8 cellular contexts compared by ENCODE assay signal in genomic region chr11:60130496-60130895, GRCh38. TPM values are rescaled to one million over a fixed set of nuclear protein-coding genes. Genes with fewer than 3 reads are reported as not detected.
DNase-seq lines count a peak whose midpoint lies in the region; ATAC-seq, FAIRE-seq and TF ChIP-seq lines count a peak whose summit lies in the region.

No MANE protein-coding gene starts in this region.

- ATAC-seq in HG02840 (IDR thresholded peaks at IDR 0.05; ENCODE audit: low FRiP score, unreplicated experiment) = no peak

- H3K4me3 Mint-ChIP-seq in chondrocyte (ENCODE audit: unreplicated experiment) = no peak overlapping the region

- no peak for DNase-seq in AG09309 (ENCODE audit: low read depth)
- DNase-seq in GM12891 (ENCODE audit: insufficient read length, low spot score) = no peak
- peak; percentile 89 to 91 for DNase-seq in NCI-H526 (lab: John Stamatoyannopoulos, UW)
- no peak for DNase-seq in chondrocyte (ENCODE audit: low spot score)
- peak; percentile 1 for DNase-seq in myocyte (ENCODE audit: low read depth)
- DNase-seq in stimulated activated CD4-positive, alpha-beta T cell treated with anti-CD3 and anti-CD28 coated beads, Interleukin-2, amount 100 ng/mL, for 24 hours = no peak
- DNase-seq in activated T-cell treated with anti-CD3 and anti-CD28 coated beads, Interleukin-2, amount 50 U/mL, for 48 hours = no peak

- no peak overlapping the region for H3K4me3 ChIP-seq in AG09309 (ENCODE audit: control insufficient read depth, low read depth, low read length)

- no peaks in the 10 kb centered on the region for H3K27me3 Mint-ChIP-seq in chondrocyte (ENCODE audit: low read depth)

- no peaks in the 10 kb centered on the region for H3K36me3 Mint-ChIP-seq in chondrocyte (ENCODE audit: low read depth)

- TF ChIP-seq POLR2A in GM12891 (IDR thresholded peaks at IDR 0.05; ENCODE audit: low read depth, low read length) = no peak

- H3K27ac Mint-ChIP-seq in chondrocyte (ENCODE audit: unreplicated experiment) = no peak overlapping the region

- peak; percentile 81 for FAIRE-seq in GM12891 (lab: Jason Lieb, UNC)

- no peaks in the 10 kb centered on the region for H3K4me1 Mint-ChIP-seq in chondrocyte (ENCODE audit: low read depth)

- TF ChIP-seq CTCF in AG09309 (IDR thresholded peaks at IDR 0.05; ENCODE audit: control insufficient read depth, insufficient read depth, low read depth, low read length, missing control alignments) = peak; percentile 5
- peak; percentile 62 for TF ChIP-seq CTCF in chondrocyte (IDR thresholded peaks at IDR 0.05)

- H3K9me3 Mint-ChIP-seq in chondrocyte (ENCODE audit: low read depth) = no peaks in the 10 kb centered on the region

TF ChIP-seq in GM12891, 5 proteins besides CTCF, POLR2A, EP300 and RAD21:
- no peak for TF ChIP-seq TAF1 (IDR thresholded peaks at IDR 0.05; ENCODE audit: low read depth, low read length)
- no peak for TF ChIP-seq POLR2AphosphoS5 (IDR thresholded peaks at IDR 0.05; ENCODE audit: low read depth, low read length)
- no peak for TF ChIP-seq PAX5 (IDR thresholded peaks at IDR 0.05; ENCODE audit: insufficient read depth, low read length, severe bottlenecking)
- TF ChIP-seq SPI1 (IDR thresholded peaks at IDR 0.05; ENCODE audit: low read depth, low read length) = no peak
- TF ChIP-seq POU2F2 (IDR thresholded peaks at IDR 0.05; ENCODE audit: low read depth, low read length) = no peak
TF ChIP-seq in GM12891: peak in this region for 0.

RNA-seq across cellular contexts. Expression of gene MS4A2, which starts 42.0 kb away (rescaled TPM):
- polyA plus RNA-seq in GM12891 (2012; ENCODE audit: low read depth, missing spikeins) = not detected
- total RNA-seq in chondrocyte (not detected in 3 replicates), myocyte (not detected in 2 replicates)
- not detected for polyA plus RNA-seq in myocyte (2012)

RNA-seq across cellular contexts. Expression of gene MS4A6A, which starts 52.4 kb away (rescaled TPM):
- polyA plus RNA-seq in GM12891 (2012; ENCODE audit: low read depth, missing spikeins) = 0.22 TPM
- total RNA-seq in chondrocyte (not detected in 3 replicates), myocyte (not detected in 2 replicates)
- polyA plus RNA-seq in myocyte (2012) = not detected

Comparison
In these comparisons a context has a peak if more than half of its experiments do, and no peak if none do; other contexts are left out.
1. DNase-seq: peak in NCI-H526 (2 of 2) and myocyte (single experiment); none in AG09309 (single experiment), GM12891 (single experiment), chondrocyte (single experiment), stimulated activated CD4-positive, alpha-beta T cell treated with anti-CD3 and anti-CD28 coated beads, Interleukin-2, amount 100 ng/mL, for 24 hours (0 of 2) and activated T-cell treated with anti-CD3 and anti-CD28 coated beads, Interleukin-2, amount 50 U/mL, for 48 hours (0 of 2).